Comparison of ENCODE assay signal across 24 cellular contexts in genomic region chr3:89332311-89333159, GRCh38.
A peak's percentile ranks its signal among the peaks of the same experiment; 100 is the strongest.
DNase-seq lines count a peak whose midpoint lies in the region; ATAC-seq and TF ChIP-seq lines count a peak whose summit lies in the region.
"Had no signal": no experiment of that assay in that cellular context is flagged by ENCODE, and none has a peak within 500 bp of the region (broad histone marks: within the 10 kb centered on the region; RNA-seq: fewer than 3 reads in every experiment).

No MANE protein-coding gene starts in this region.

- WGBS in HUES64: 19% methylated on average over 3 of the region's 4 CpGs

- no peak overlapping the region for H3K4me3 ChIP-seq in HUES64 (ENCODE audit: low read length)
- H3K4me3 ChIP-seq in astrocyte of the cerebellum (ENCODE audit: low read depth, low read length): no peak overlapping the region
- H3K4me3 ChIP-seq in iPS-18a (ENCODE audit: low read length): peak overlapping the region; percentile 3
- H3K4me3 ChIP-seq: A549, adrenal gland, lung, upper lobe of left lung had no signal

- no peaks in the 10 kb centered on the region for H3K9me3 ChIP-seq in HUES64 (ENCODE audit: insufficient read depth, low read depth, low read length)
- no peaks in the 10 kb centered on the region for H3K9me3 ChIP-seq in iPS-18a (ENCODE audit: control insufficient read depth, low read depth, low read length)
- H3K9me3 ChIP-seq: A549, adrenal gland, BE2C, upper lobe of left lung had no signal

- H3K9ac ChIP-seq in HUES64 (ENCODE audit: low read depth, low read length): no peak overlapping the region
- H3K9ac ChIP-seq in iPS-18a (ENCODE audit: low read length): no peak overlapping the region

- H3K27ac ChIP-seq in 22Rv1 (peak overlapping the region; percentile 52), HUES64 (ENCODE audit: low read depth, low read length) (peak overlapping the region; percentile 68), iPS-18a (ENCODE audit: low read length) (peak overlapping the region; percentile 1)
- H3K27ac ChIP-seq: A549, adrenal gland, upper lobe of left lung had no signal

- in situ Hi-C loops in astrocyte of the cerebellum (cut with HindIII; ENCODE audit: low sequenced_read_pairs): no loop called here

- H3K27me3 ChIP-seq in HUES64 (ENCODE audit: insufficient read depth, low read length) (no peaks in the 10 kb centered on the region), iPS-18a (ENCODE audit: control insufficient read depth, insufficient read depth, low read length) (no peaks in the 10 kb centered on the region)
- H3K27me3 ChIP-seq: adrenal gland, BE2C, upper lobe of left lung had no signal

- ATAC-seq in GM21786 (IDR thresholded peaks at IDR 0.05; ENCODE audit: unreplicated experiment): no peak
- ATAC-seq in HG03565 (IDR thresholded peaks at IDR 0.05; ENCODE audit: unreplicated experiment): no peak
- ATAC-seq: A549 had no signal

- no peak for TF ChIP-seq CTCF in 22Rv1 (IDR thresholded peaks at IDR 0.05)
- no peak for TF ChIP-seq CTCF in astrocyte of the cerebellum (IDR thresholded peaks at IDR 0.05; ENCODE audit: low read depth, low read length, missing control alignments)

- DNase-seq in astrocyte of the cerebellum (ENCODE audit: low read depth) (peak; percentile 27), cerebellar cortex (ENCODE audit: low spot score) (no peak), NAMALWA (ENCODE audit: low spot score) (no peak)
- DNase-seq: activated CD4-positive, alpha-beta T cell treated with anti-CD3 and anti-CD28 coated beads for 48 hours; activated naive CD4-positive, alpha-beta T cell treated with Interleukin-2 at 50 U/mL for 16 hours; activated T-cell treated with anti-CD3 and anti-CD28 coated beads, Interleukin-2, amount 50 U/mL, for 48 hours; adrenal gland; BE2C; cortex of kidney; DMS79 treated with DMSO at 0.1 percent for 48 hours; HCEC 1CT; NCI-H1417 treated with DMSO at 0.1 percent for 48 hours; NCI-H2171 treated with DMSO at 0.1 percent for 48 hours; NCI-H526; small intestine; stimulated activated CD4-positive, alpha-beta T cell treated with anti-CD3 and anti-CD28 coated beads, Interleukin-1b, Interleukin-23, amount 100 ng/mL, for 48 hours; upper lobe of left lung had no signal

- no peaks in the 10 kb centered on the region for H3K36me3 ChIP-seq in HUES64 (ENCODE audit: insufficient read depth, low read length)
- H3K36me3 ChIP-seq in iPS-18a (ENCODE audit: control insufficient read depth, low read depth, low read length): no peaks in the 10 kb centered on the region
- H3K36me3 ChIP-seq: adrenal gland, BE2C, upper lobe of left lung had no signal

- H3K4me1 ChIP-seq in HUES64 (ENCODE audit: insufficient read depth, low read length) (peaks cover 43% of the 10 kb centered on the region), iPS-18a (ENCODE audit: control insufficient read depth, low read depth, low read length) (peaks cover 27% of the 10 kb centered on the region)
- H3K4me1 ChIP-seq: A549, adrenal gland, BE2C, upper lobe of left lung had no signal

Comparison
In these comparisons a context has a peak if more than half of its experiments do, and no peak if none do; other contexts are left out.
1. H3K27ac ChIP-seq: peak in every context shown above with its lines; median percentile 68 in HUES64; 52 in 22Rv1; 1 in iPS-18a.